In the genomic region with DNA sequence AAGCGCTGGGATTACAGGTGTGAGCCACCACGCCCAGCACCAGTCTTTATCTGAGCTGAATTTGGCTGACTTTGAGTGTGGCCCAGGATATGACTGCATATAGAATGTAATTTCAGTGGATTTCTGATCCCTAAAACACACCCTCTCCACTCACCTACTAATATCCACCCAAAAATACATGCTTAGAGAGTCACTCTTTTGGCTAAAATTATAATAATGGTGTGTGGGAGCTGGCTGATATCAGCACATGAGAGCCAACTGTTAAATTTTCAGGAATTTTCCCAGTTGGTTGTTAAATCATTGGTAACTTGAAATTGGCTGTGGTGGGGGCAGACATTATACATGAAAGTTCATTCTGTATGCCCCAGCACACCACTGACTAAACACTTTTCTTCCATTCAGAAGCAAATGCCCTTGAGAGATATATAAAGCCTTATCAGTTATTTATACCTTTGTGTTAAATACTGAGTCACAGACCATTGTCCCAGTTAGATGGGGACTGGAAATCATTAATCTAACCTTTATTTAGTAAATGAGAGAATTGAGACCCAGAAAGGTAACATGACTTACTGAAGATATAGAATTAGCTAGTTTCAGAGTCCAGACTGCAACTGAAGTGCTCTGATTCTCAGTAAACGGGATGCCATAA, we compare ENCODE assay signal across 25 cellular contexts. TPM values are rescaled to one million over a fixed set of nuclear protein-coding genes. Genes with fewer than 3 reads are reported as not detected.
DNase-seq lines count a peak whose midpoint lies in the region; ATAC-seq, FAIRE-seq and TF ChIP-seq lines count a peak whose summit lies in the region.
"Had no signal": no experiment of that assay in that cellular context is flagged by ENCODE, and none has a peak within 500 bp of the region (broad histone marks: within the 10 kb centered on the region; RNA-seq: fewer than 3 reads in every experiment).

No MANE protein-coding gene starts in this region.

- H3K4me1 ChIP-seq in HUES48 (ENCODE audit: control insufficient read depth, insufficient read depth, low read length) (no peaks in the 10 kb centered on the region), mucosa of descending colon (ENCODE audit: low read depth) (no peaks in the 10 kb centered on the region), stomach (peaks cover 0 to 13% (median 2%) of the 10 kb centered on the region in 4 donors), gastroesophageal sphincter (peaks cover 0 to under 1% (median 0%) of the 10 kb centered on the region in 3 donors)
- H3K4me1 ChIP-seq: BLaER1, HAP-1 had no signal

- H3K36me3 Mint-ChIP-seq in effector memory CD8-positive, alpha-beta T cell (ENCODE audit: insufficient read depth), result peaks cover 2% of the 10 kb centered on the region
- H3K36me3 Mint-ChIP-seq: CD4-positive, CD25-positive, alpha-beta regulatory T cell; CD8-positive, alpha-beta T cell had no signal

- intact Hi-C loops in mucosa of descending colon (cut with DNase I, micrococcal nuclease), result no loop called here
- intact Hi-C loops in stomach (cut with DNase I; ENCODE audit: low total_unique reads), result no loop called here

- TF ChIP-seq CTCF in mucosa of descending colon (IDR thresholded peaks at IDR 0.05) (no peak), stomach (IDR thresholded peaks at IDR 0.05) (no peak), gastroesophageal sphincter (IDR thresholded peaks at IDR 0.05) (no peak)

- peak overlapping the region; percentile 5 for H3K27ac ChIP-seq in HUES48 (ENCODE audit: low read depth, low read length)
- H3K27ac ChIP-seq in stomach, result peak overlapping the region; percentile 20 to 62 (median 34)
- no peak overlapping the region for H3K27ac ChIP-seq in gastroesophageal sphincter
- H3K27ac ChIP-seq: 22Rv1, BLaER1, C4-2B had no signal

- TF ChIP-seq EP300 in stomach (IDR thresholded peaks at IDR 0.05) (no peak), gastroesophageal sphincter (IDR thresholded peaks at IDR 0.05) (no peak)

- no peak overlapping the region for H3K27ac Mint-ChIP-seq in effector memory CD8-positive, alpha-beta T cell
- H3K27ac Mint-ChIP-seq: B cell; CD8-positive, alpha-beta T cell; HFFc6 had no signal

- H3K4me3 ChIP-seq in HUES48 (ENCODE audit: low read depth, low read length) (no peak overlapping the region), mucosa of descending colon (no peak overlapping the region), stomach (no peak overlapping the region), gastroesophageal sphincter (no peak overlapping the region)
- H3K4me3 ChIP-seq: BLaER1, HAP-1 had no signal

- peaks cover 6% of the 10 kb centered on the region; the same call in 1 of the 2 replicates for H3K27me3 ChIP-seq in HUES48 (ENCODE audit: control insufficient read depth, insufficient read depth, low read length)
- H3K27me3 ChIP-seq in stomach, result no peaks in the 10 kb centered on the region
- no peaks in the 10 kb centered on the region for H3K27me3 ChIP-seq in gastroesophageal sphincter
- H3K27me3 ChIP-seq: BLaER1 had no signal

- no peaks in the 10 kb centered on the region for H3K9me3 Mint-ChIP-seq in effector memory CD8-positive, alpha-beta T cell
- H3K9me3 Mint-ChIP-seq: CD4-positive, CD25-positive, alpha-beta regulatory T cell; HFFc6 had no signal

- WGBS in stomach, 5 donors, result 41 to 60% (median 53%) methylated on average over 3 of the region's 3 CpGs
- 98 to 100% methylated on average over 1 to 2 of the region's 3 CpGs for WGBS in gastroesophageal sphincter (ENCODE audit: low coverage in 1 of 2), 2 donors

- TF ChIP-seq POLR2A in stomach (IDR thresholded peaks at IDR 0.05) (no peak), gastroesophageal sphincter (IDR thresholded peaks at IDR 0.05) (no peak)

- peaks cover 0 to 10% of the 10 kb centered on the region in 2 donors for H3K27me3 Mint-ChIP-seq in effector memory CD8-positive, alpha-beta T cell

- no peak overlapping the region for H3K4me3 Mint-ChIP-seq in effector memory CD8-positive, alpha-beta T cell
- H3K4me3 Mint-ChIP-seq: B cell; CD4-positive, CD25-positive, alpha-beta regulatory T cell; CD8-positive, alpha-beta T cell; HFFc6 had no signal

- no peak overlapping the region for H3K9ac ChIP-seq in HUES48 (ENCODE audit: low read depth, low read length)
- H3K9ac ChIP-seq: BLaER1 had no signal

- peak; percentile 0 for DNase-seq in activated CD8-positive, alpha-beta memory T cell treated with anti-CD3 and anti-CD28 coated beads for 24 hours
- DNase-seq in activated CD8-positive, alpha-beta memory T cell treated with anti-CD3 and anti-CD28 coated beads, Interleukin-2, amount 50 U/mL, for 48 hours, result no peak
- DNase-seq in mucosa of descending colon, result no peak
- no peak for DNase-seq in stomach
- DNase-seq in urothelium cell line (ENCODE audit: low spot score), result no peak
- no peak for DNase-seq in effector memory CD8-positive, alpha-beta T cell
- DNase-seq: Caco-2; CD4-positive, CD25-positive, alpha-beta regulatory T cell; CD8-positive, alpha-beta T cell; DMS153; DND-41; GOT3; HFFc6 had no signal

- H3K9me3 ChIP-seq in HUES48 (ENCODE audit: control insufficient read depth, insufficient read depth, low read length) (no peaks in the 10 kb centered on the region), mucosa of descending colon (no peaks in the 10 kb centered on the region), stomach (no peaks in the 10 kb centered on the region), gastroesophageal sphincter (peaks cover 0 to 9% (median 0%) of the 10 kb centered on the region in 3 donors)
- H3K9me3 ChIP-seq: HAP-1 had no signal

- peak; percentile 55 for ATAC-seq in mucosa of descending colon
- ATAC-seq in gastroesophageal sphincter, result no peak
- ATAC-seq in effector memory CD8-positive, alpha-beta T cell (replicated peaks), result no peak
- ATAC-seq: CD8-positive, alpha-beta T cell had no signal

- no peaks in the 10 kb centered on the region for H3K36me3 ChIP-seq in HUES48 (ENCODE audit: control insufficient read depth, insufficient read depth, low read length)
- no peaks in the 10 kb centered on the region for H3K36me3 ChIP-seq in mucosa of descending colon (ENCODE audit: low read depth)
- no peaks in the 10 kb centered on the region for H3K36me3 ChIP-seq in stomach
- no peaks in the 10 kb centered on the region for H3K36me3 ChIP-seq in gastroesophageal sphincter
- H3K36me3 ChIP-seq: BLaER1, HAP-1 had no signal

- H3K4me1 Mint-ChIP-seq in effector memory CD8-positive, alpha-beta T cell (ENCODE audit: low read depth in 2 of 2), result peaks cover 0 to 3% of the 10 kb centered on the region in 2 donors
- H3K4me1 Mint-ChIP-seq: B cell had no signal

- no peak for FAIRE-seq in urothelium cell line (lab: Jason Lieb, UNC)
- FAIRE-seq: A204.1, G401.6, GM12892, H54 had no signal

RNA-seq across cellular contexts. Expression of a gene that starts 9.9 kb away (rescaled TPM):
- total RNA-seq in mucosa of descending colon (1 to 10 TPM; 4.6 to 6.1 (median 4.6) TPM), stomach (1 to 10 TPM in 2 of 5 donors, not detected in 3; 5.3 to 6.7 TPM), gastroesophageal sphincter (1 to 10 TPM in 1 of 4 donors, under 1 TPM in 2, not detected in 1; 0.31 to 1.3 (median 0.45) TPM)
- polyA plus RNA-seq in stomach, result 1 to 10 TPM in 2 of 3 donors, under 1 TPM in 1; 0.68 to 3.1 (median 1.0) TPM
- total RNA-seq: Caco-2, HFFc6 had no signal
- polyA plus RNA-seq: AG04450 had no signal

RNA-seq across cellular contexts. Expression of a gene that starts 25.4 kb away (rescaled TPM):
- total RNA-seq in mucosa of descending colon, result 10 to 100 TPM; 47.8 to 70.6 (median 58.7) TPM
- 100 to 1,000 TPM in 2 of 5 donors, 10 to 100 TPM in 3; 74.9 to 120 (median 87.7) TPM for total RNA-seq in stomach
- 10 to 100 TPM; 44.6 to 70.3 (median 65.9) TPM for polyA plus RNA-seq in stomach
- total RNA-seq in gastroesophageal sphincter, result 100 to 1,000 TPM; 110 to 247 (median 187) TPM

Comparison
In these comparisons a context has a peak if more than half of its experiments do, and no peak if none do; other contexts are left out.
1. H3K27ac ChIP-seq: peak in HUES48 (single experiment) and stomach (5 of 5); none in gastroesophageal sphincter (0 of 4).